In genomic region chr1:202810193-202810614, GRCh38 we compare ENCODE assay signal across 8 cellular contexts. TPM values are rescaled to one million over a fixed set of nuclear protein-coding genes. Genes with fewer than 3 reads are reported as not detected.
DNase-seq lines count a peak whose midpoint lies in the region; ATAC-seq and TF ChIP-seq lines count a peak whose summit lies in the region.

No MANE protein-coding gene starts in this region.

- H3K36me3 Mint-ChIP-seq in GM23338 (ENCODE audit: low read depth) (no peaks in the 10 kb centered on the region; the same call in 2 of the 3 replicates), WTC11 (no peaks in the 10 kb centered on the region), glutamatergic neuron (ENCODE audit: unreplicated experiment) (no peaks in the 10 kb centered on the region)

- H3K9me2 ChIP-seq in GM23338 (ENCODE audit: insufficient read depth) = no peaks in the 10 kb centered on the region; the same call in 1 of the 2 replicates

- peaks cover 18% of the 10 kb centered on the region for H3K27me3 ChIP-seq in GM23338 (ENCODE audit: insufficient read depth)

- CTCF ChIA-PET in WTC11 (lab: Charles Lee) = interaction anchor here (1.3 to 1.7 kb wide), 3 partner anchors 51 to 230 kb away, joined by 4 to 5 read pairs (median 4); no protein-coding TSS in a partner anchor

- no peaks in the 10 kb centered on the region for H3K9me3 Mint-ChIP-seq in GM23338
- no peaks in the 10 kb centered on the region for H3K9me3 Mint-ChIP-seq in WTC11
- H3K9me3 Mint-ChIP-seq in glutamatergic neuron (ENCODE audit: unreplicated experiment) = peaks cover 18% of the 10 kb centered on the region

- H3K4me3 ChIP-seq in GM23338 (peak overlapping the region; percentile 66), skeletal muscle cell (ENCODE audit: low read depth, low read length) (peak overlapping the region; percentile 89)

- POLR2A ChIA-PET in WTC11 (lab: Charles Lee) = interaction anchor here (0.7 to 2.2 kb wide), 12 partner anchors 10 to 817 kb away, joined by 3 to 32 read pairs (median 3); partner anchors contain the start of genes ATP2B4 and TMEM183A

- peak overlapping the region; percentile 78 for H3K4me3 Mint-ChIP-seq in GM23338
- H3K4me3 Mint-ChIP-seq in WTC11 = peak overlapping the region; percentile 80
- peak overlapping the region; percentile 88 for H3K4me3 Mint-ChIP-seq in glutamatergic neuron (ENCODE audit: unreplicated experiment)

- H3K36me3 ChIP-seq in GM23338 (ENCODE audit: insufficient read depth) = no peaks in the 10 kb centered on the region

- no peaks in the 10 kb centered on the region for H4K20me1 ChIP-seq in GM23338 (replicated peaks; ENCODE audit: insufficient read depth)

- peak overlapping the region; percentile 92 for H3K27ac Mint-ChIP-seq in GM23338
- peak overlapping the region; percentile 98 for H3K27ac Mint-ChIP-seq in WTC11
- peak overlapping the region; percentile 81 for H3K27ac Mint-ChIP-seq in glutamatergic neuron (ENCODE audit: unreplicated experiment)

- peaks cover 37% of the 10 kb centered on the region for H3K79me2 ChIP-seq in GM23338 (replicated peaks; ENCODE audit: insufficient read depth)

- H3K4me1 ChIP-seq in GM23338 (ENCODE audit: insufficient read depth) = peaks cover 37% of the 10 kb centered on the region

- no peak for TF ChIP-seq CTCF in GM23338 (conservative IDR thresholded peaks at IDR 0.05; ENCODE audit: low read depth in 2 of 2)
- no peak for TF ChIP-seq CTCF in WTC11 (IDR thresholded peaks at IDR 0.05)
- no peak for TF ChIP-seq CTCF in glutamatergic neuron (IDR thresholded peaks at IDR 0.05; ENCODE audit: partially characterized antibody, unreplicated experiment)

- no peak overlapping the region for H2AFZ ChIP-seq in GM23338

- H3K27me3 Mint-ChIP-seq in GM23338 (ENCODE audit: insufficient read depth, low read depth, poor library complexity) (peaks cover 15% of the 10 kb centered on the region), WTC11 (ENCODE audit: low read depth) (peaks cover 7% of the 10 kb centered on the region), glutamatergic neuron (ENCODE audit: unreplicated experiment) (peaks cover 18% of the 10 kb centered on the region)

- H3K4me2 ChIP-seq in GM23338 = peak overlapping the region; percentile 89

- H3F3A ChIP-seq in GM23338 (replicated peaks; ENCODE audit: low read depth) = peaks cover 8% of the 10 kb centered on the region; the same call in 1 of the 2 replicates

- DNase-seq in GM23338 (ENCODE audit: low spot score) (no peak), WTC11 (ENCODE audit: low spot score) (no peak), glutamatergic neuron (no peak), skeletal muscle cell (ENCODE audit: low read depth) (no peak), erythroblast (lab: John Stamatoyannopoulos, UW) (no peak)

- TF ChIP-seq POLR2A in erythroblast (IDR thresholded peaks at IDR 0.05; ENCODE audit: low read length) = no peak

- ATAC-seq in GM23338 (no peak), WTC11 (no peak), GM21360 (IDR thresholded peaks at IDR 0.05; ENCODE audit: unreplicated experiment) (no peak), GM21786 (IDR thresholded peaks at IDR 0.05; ENCODE audit: unreplicated experiment) (no peak), HG03135 (IDR thresholded peaks at IDR 0.05; ENCODE audit: unreplicated experiment) (no peak)

- H3K27ac ChIP-seq in GM23338 (ENCODE audit: low read depth) = peak overlapping the region; percentile 78

- H3K4me1 Mint-ChIP-seq in GM23338 (peaks cover 41% of the 10 kb centered on the region), WTC11 (peaks cover 46% of the 10 kb centered on the region), glutamatergic neuron (ENCODE audit: low read depth, unreplicated experiment) (peaks cover 21% of the 10 kb centered on the region)

TF ChIP-seq in GM23338, 12 proteins besides CTCF, POLR2A, EP300 and RAD21 (continues in another document):
- TF ChIP-seq CREB1 (CRISPR knock-in tag; IDR thresholded peaks at IDR 0.05; ENCODE audit: low read depth) (no peak), JUNB (IDR thresholded peaks at IDR 0.05; ENCODE audit: unreplicated experiment) (no peak), EZH2 (IDR thresholded peaks at IDR 0.05; ENCODE audit: low read depth, unreplicated experiment) (no peak), EZH2phosphoT487 (IDR thresholded peaks at IDR 0.05; ENCODE audit: unreplicated experiment) (no peak)

TF ChIP-seq in WTC11, 78 proteins besides CTCF, POLR2A, EP300 and RAD21:
- TF ChIP-seq HMGXB4 (CRISPR knock-in tag; IDR thresholded peaks at IDR 0.05) (no peak), CBFB (CRISPR knock-in tag; IDR thresholded peaks at IDR 0.05; ENCODE audit: low read depth) (no peak), ETV6 (CRISPR knock-in tag; IDR thresholded peaks at IDR 0.05) (no peak), MYBL2 (CRISPR knock-in tag; IDR thresholded peaks at IDR 0.05) (no peak), USF1 (CRISPR knock-in tag; IDR thresholded peaks at IDR 0.05) (no peak), IRF2 (CRISPR knock-in tag; IDR thresholded peaks at IDR 0.05; ENCODE audit: borderline replicate concordance, low read depth) (no peak), ZNF512 (CRISPR knock-in tag; IDR thresholded peaks at IDR 0.05; ENCODE audit: borderline replicate concordance) (no peak), ZSCAN18 (CRISPR knock-in tag; IDR thresholded peaks at IDR 0.05) (no peak), ESRRA (CRISPR knock-in tag; IDR thresholded peaks at IDR 0.05; ENCODE audit: borderline replicate concordance) (no peak), ZNF423 (CRISPR knock-in tag; IDR thresholded peaks at IDR 0.05) (no peak)
TF ChIP-seq in WTC11: peak in this region for 0.

RNA-seq across cellular contexts. Expression of gene PCAT6, which starts 0.6 kb away (rescaled TPM):
- total RNA-seq in GM23338 (2014; rRNA removed; shearing (Covaris generic)) = 7.2 TPM in 1 of 2 replicates, not detected in the other
- polyA plus RNA-seq in GM23338 (2016; fragmentation: Nextera tagmentation; extraction: Ambion mirVana) = 28.1 and 28.7 TPM in 2 replicates
- 11.2 to 13.2 TPM (median 11.7 TPM) in 3 replicates for total RNA-seq in WTC11 (2021)
- 7.7 TPM for total RNA-seq in glutamatergic neuron (ENCODE audit: unreplicated experiment)

RNA-seq across cellular contexts. Expression of gene KDM5B, which starts 2.0 kb away (rescaled TPM):
- total RNA-seq in GM23338 (2014; rRNA removed; shearing (Covaris generic)) = 186 and 202 TPM in 2 replicates
- polyA plus RNA-seq in GM23338 (2016; fragmentation: Nextera tagmentation; extraction: Ambion mirVana) = 150 and 175 TPM in 2 replicates
- total RNA-seq in WTC11 (2021) (222 to 226 TPM (median 225 TPM) in 3 replicates), glutamatergic neuron (ENCODE audit: unreplicated experiment) (338 TPM)
